ENCODE assay signal across 8 cellular contexts in the genomic region with DNA sequence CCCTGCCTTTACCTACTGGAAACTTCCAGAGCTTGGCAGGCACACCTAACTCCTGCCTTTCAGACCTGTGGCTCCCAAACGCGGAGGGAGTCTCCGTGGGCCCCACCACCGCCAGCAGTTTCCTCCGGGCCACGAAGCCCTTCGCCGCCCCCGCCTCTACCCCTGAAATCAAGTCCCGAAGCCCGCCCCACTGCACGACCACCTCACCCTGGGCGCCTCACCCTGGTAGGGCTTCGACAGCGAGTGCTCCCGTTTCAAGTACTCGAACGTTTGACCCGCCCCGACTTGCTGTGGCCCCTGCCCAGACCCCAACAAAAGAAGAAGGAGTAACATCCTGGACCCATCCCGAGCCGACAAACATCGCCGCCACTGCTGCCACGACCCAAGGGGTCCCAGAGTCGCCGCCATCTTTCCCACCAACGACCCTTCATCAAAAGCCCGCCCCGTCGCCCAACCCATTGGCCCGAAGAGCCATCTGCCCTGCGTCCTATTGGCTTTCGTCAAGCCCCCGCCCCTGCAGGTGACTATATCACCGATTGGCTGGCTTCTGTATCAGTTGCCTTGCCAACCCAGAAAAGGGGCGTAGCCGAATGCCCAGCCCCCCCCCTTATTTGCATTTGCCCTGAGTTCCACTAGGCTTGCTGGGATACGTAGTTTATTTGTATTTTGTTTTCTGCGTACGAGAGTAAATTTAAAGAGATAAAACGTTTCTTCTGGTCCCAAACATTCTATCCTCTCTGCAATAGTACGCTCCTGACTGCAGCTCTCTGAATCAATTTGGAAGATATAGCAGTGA. TPM values are rescaled to one million over a fixed set of nuclear protein-coding genes. Genes with fewer than 3 reads are reported as not detected.
DNase-seq lines count a peak whose midpoint lies in the region; ATAC-seq and TF ChIP-seq lines count a peak whose summit lies in the region.

A gene with protein sequence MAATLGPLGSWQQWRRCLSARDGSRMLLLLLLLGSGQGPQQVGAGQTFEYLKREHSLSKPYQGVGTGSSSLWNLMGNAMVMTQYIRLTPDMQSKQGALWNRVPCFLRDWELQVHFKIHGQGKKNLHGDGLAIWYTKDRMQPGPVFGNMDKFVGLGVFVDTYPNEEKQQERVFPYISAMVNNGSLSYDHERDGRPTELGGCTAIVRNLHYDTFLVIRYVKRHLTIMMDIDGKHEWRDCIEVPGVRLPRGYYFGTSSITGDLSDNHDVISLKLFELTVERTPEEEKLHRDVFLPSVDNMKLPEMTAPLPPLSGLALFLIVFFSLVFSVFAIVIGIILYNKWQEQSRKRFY (minus strand): TSS at position 432 of the 796 bp plus-strand sequence. CDS start 24 bp downstream, at position 408.

- H3K4me3 Mint-ChIP-seq in activated CD4-positive, alpha-beta T cell treated with anti-CD3 and anti-CD28 coated beads, Interleukin-2, amount 10 ng/mL, durations not matched to agents 7 days and 5 days, result peak within 1 kb of the TSS; percentile 94

- POLR2A ChIA-PET in BJ (lab: Charles Lee), result no interaction called here
- POLR2A ChIA-PET in activated CD4-positive, alpha-beta T cell treated with anti-CD3 and anti-CD28 coated beads, Interleukin-2, amount 10 ng/mL, durations not matched to agents 7 days and 5 days (lab: Charles Lee), result no interaction called here

- H3K27me3 Mint-ChIP-seq in activated CD4-positive, alpha-beta T cell treated with anti-CD3 and anti-CD28 coated beads, Interleukin-2, amount 10 ng/mL, durations not matched to agents 7 days and 5 days, result peaks cover 2% of the 10 kb centered on the region

- CTCF ChIA-PET in BJ (lab: Yijun Ruan, JAX), result interaction anchor here (1.3 to 4.2 kb wide), 2 partner anchors 22 to 373 kb away, joined by 3 to 15 read pairs; a partner anchor contains a TSS
- CTCF ChIA-PET in activated CD4-positive, alpha-beta T cell treated with anti-CD3 and anti-CD28 coated beads, Interleukin-2, amount 10 ng/mL, durations not matched to agents 7 days and 5 days (lab: Charles Lee), result interaction anchor here (7.3 kb wide), 1 partner anchor 21 kb away, joined by 28 read pairs; a partner anchor contains a TSS

- no peaks in the 10 kb centered on the region for H3K9me3 Mint-ChIP-seq in activated CD4-positive, alpha-beta T cell treated with anti-CD3 and anti-CD28 coated beads, Interleukin-2, amount 10 ng/mL, durations not matched to agents 7 days and 5 days

- peak within 1 kb of the TSS; percentile 89 for H3K27ac Mint-ChIP-seq in activated CD4-positive, alpha-beta T cell treated with anti-CD3 and anti-CD28 coated beads, Interleukin-2, amount 10 ng/mL, durations not matched to agents 7 days and 5 days

- peaks cover 4% of the 10 kb centered on the region; the same call in 1 of the 2 replicates for H3K36me3 ChIP-seq in BJ (ENCODE audit: control insufficient read depth, insufficient read depth, low read length)

- peak; percentile 26; the same call in 1 of the 2 replicates for TF ChIP-seq CTCF in BJ (IDR thresholded peaks at IDR 0.05; ENCODE audit: insufficient read depth, low read depth, low read length)

- ATAC-seq in GM19324 (IDR thresholded peaks at IDR 0.05; ENCODE audit: low FRiP score, unreplicated experiment) (peak; percentile 98), HG03469 (IDR thresholded peaks at IDR 0.05; ENCODE audit: unreplicated experiment) (peak; percentile 92)

- H3K27me3 ChIP-seq in BJ (ENCODE audit: control insufficient read depth, insufficient read depth, low read length), result no peaks in the 10 kb centered on the region; the same call in 1 of the 2 replicates

- peaks cover 9% of the 10 kb centered on the region for H3K36me3 Mint-ChIP-seq in activated CD4-positive, alpha-beta T cell treated with anti-CD3 and anti-CD28 coated beads, Interleukin-2, amount 10 ng/mL, durations not matched to agents 7 days and 5 days (ENCODE audit: low read depth)

- H3K4me3 ChIP-seq in BJ (ENCODE audit: low read depth, low read length), result peak within 1 kb of the TSS; percentile 81

- DNase-seq in BJ (ENCODE audit: low read depth) (peak; percentile 91), NCI-H526 treated with DMSO at 0.1 percent for 48 hours (lab: John Stamatoyannopoulos, UW) (peak; percentile 93), cortex of kidney (lab: John Stamatoyannopoulos, UW) (peak; percentile 26), left kidney (ENCODE audit: low read depth, low spot score) (peak; percentile 99)
- DNase-seq in activated CD4-positive, alpha-beta T cell treated with anti-CD3 and anti-CD28 coated beads, Interleukin-2, amount 10 ng/mL, durations not matched to agents 7 days and 5 days, result peak; percentile 99
- DNase-seq in stimulated activated CD4-positive, alpha-beta T cell treated with anti-CD3 and anti-CD28 coated beads, Interleukin-2, amount 100 ng/mL, for 24 hours, result peak; percentile 96 to 97

- peaks cover 43% of the 10 kb centered on the region for H3K4me1 Mint-ChIP-seq in activated CD4-positive, alpha-beta T cell treated with anti-CD3 and anti-CD28 coated beads, Interleukin-2, amount 10 ng/mL, durations not matched to agents 7 days and 5 days

RNA-seq across cellular contexts. Expression of the gene that starts here (rescaled TPM):
- polyA plus RNA-seq in BJ (2011; rRNA removed), result 29.6 and 30.8 TPM in 2 replicates
- polyA minus RNA-seq in BJ (2011; rRNA and poly(A)+ RNA removed), result 8.0 and 13.9 TPM in 2 replicates
- 1 to 10 TPM; 7.5 to 8.0 TPM for total RNA-seq in activated CD4-positive, alpha-beta T cell treated with anti-CD3 and anti-CD28 coated beads, Interleukin-2, amount 10 ng/mL, durations not matched to agents 7 days and 5 days

Comparison
In these comparisons a context has a peak if more than half of its experiments do, and no peak if none do; other contexts are left out.
1. Peak in every context shown above with its lines: DNase-seq, ATAC-seq and H3K4me3 ChIP-seq.
2. DNase-seq: peak in every context shown above with its lines; median percentile 99 in activated CD4-positive, alpha-beta T cell treated with anti-CD3 and anti-CD28 coated beads, Interleukin-2, amount 10 ng/mL, durations not matched to agents 7 days and 5 days; 99 in left kidney; 96 in stimulated activated CD4-positive, alpha-beta T cell treated with anti-CD3 and anti-CD28 coated beads, Interleukin-2, amount 100 ng/mL, for 24 hours; 93 in NCI-H526 treated with DMSO at 0.1 percent for 48 hours; 91 in BJ; 26 in cortex of kidney.